30 cellular contexts compared by ENCODE assay signal in the genomic region with DNA sequence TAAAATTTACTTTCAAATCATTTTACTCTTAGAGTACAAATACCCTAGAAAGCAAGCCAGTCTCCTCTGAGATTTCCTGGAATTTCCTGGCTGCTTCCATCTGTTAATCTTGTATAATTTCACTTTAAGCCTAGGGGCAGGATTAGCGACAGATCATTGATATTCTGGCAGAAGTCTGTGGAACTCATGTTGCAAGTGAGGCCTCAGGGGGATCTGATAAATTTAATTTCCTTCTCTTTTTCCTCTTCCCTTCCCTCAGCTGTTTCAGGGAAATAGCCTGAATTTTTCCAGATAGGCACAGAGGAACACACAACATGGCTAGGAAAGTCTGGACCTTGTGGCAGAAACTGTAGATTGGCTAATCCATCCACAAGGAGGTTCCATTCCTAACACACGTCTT. TPM values are rescaled to one million over a fixed set of nuclear protein-coding genes. Genes with fewer than 3 reads are reported as not detected.
"Had no signal": no experiment of that assay in that cellular context is flagged by ENCODE, and none has a peak within 500 bp of the region (broad histone marks: within the 10 kb centered on the region; RNA-seq: fewer than 3 reads in every experiment).

No MANE protein-coding gene starts in this region.

- H3K79me2 ChIP-seq: hepatocyte, parathyroid adenoma had no signal

- ATAC-seq: mucosa of descending colon; naive thymus-derived CD4-positive, alpha-beta T cell; psoas muscle; right lobe of liver; stimulated activated naive B cell treated with anti-CD40 and anti-IgM and Interleukin-4, amounts not matched to agents 10 μg/mL and 1 μg/mL and 100 μg/mL, for 72 hours; stimulated activated naive CD8-positive, alpha-beta T cell treated with anti-CD3 and anti-CD28 coated beads, Interleukin-15, Interleukin-2, amounts not matched to agents 100 U/mL and 50 U/mL, for 24 hours had no signal

- H3K4me2 ChIP-seq: hepatocyte had no signal

- H3K36me3 ChIP-seq: left ventricle myocardium inferior, right lobe of liver, suprapubic skin, thoracic aorta, tibial artery, uterus had no signal

- DNase-seq: islet precursor cell; left ventricle myocardium inferior; midbrain; mucosa of descending colon; naive thymus-derived CD4-positive, alpha-beta T cell; nucleus accumbens; psoas muscle; right lobe of liver; stimulated activated CD4-positive, alpha-beta T cell treated with anti-CD3 and anti-CD28 coated beads, Interleukin-12 subunit alpha, Interleukin-12 subunit beta, amount 100 ng/mL, for 4 hours; stimulated activated CD4-positive, alpha-beta T cell treated with anti-CD3 and anti-CD28 coated beads, Interleukin-15, amount 100 ng/mL, for 24 hours; stimulated activated CD4-positive, alpha-beta T cell treated with anti-CD3 and anti-CD28 coated beads, Interleukin-2, amount 100 ng/mL, for 24 hours; stimulated activated CD4-positive, alpha-beta T cell treated with anti-CD3 and anti-CD28 coated beads, Interleukin-4, amount 100 ng/mL, for 1 hour; stimulated activated naive B cell treated with anti-CD40 and anti-IgM and Interleukin-4, amounts not matched to agents 10 μg/mL and 1 μg/mL and 100 μg/mL, for 72 hours; stimulated activated naive CD8-positive, alpha-beta T cell treated with anti-CD3 and anti-CD28 coated beads, Interleukin-15, Interleukin-2, amounts not matched to agents 100 U/mL and 50 U/mL, for 24 hours; tibial artery; uterus had no signal

- H3K27ac ChIP-seq: hepatocyte, left ventricle myocardium inferior, parathyroid adenoma, psoas muscle, right lobe of liver, skin epidermis, suprapubic skin, thoracic aorta, tibial artery, uterus had no signal

- H3K4me3 ChIP-seq: hepatocyte, left ventricle myocardium inferior, lung, mucosa of descending colon, psoas muscle, right lobe of liver, skin epidermis, suprapubic skin, thoracic aorta, tibial artery, uterus had no signal

- H2AFZ ChIP-seq: hepatocyte, parathyroid adenoma had no signal

- H3K27me3 ChIP-seq: hepatocyte, right lobe of liver, suprapubic skin, uterus had no signal

- H3K9me3 ChIP-seq: left ventricle myocardium inferior, mucosa of descending colon, psoas muscle, right lobe of liver, suprapubic skin, thoracic aorta, tibial artery, uterus had no signal

- H3K4me1 ChIP-seq: psoas muscle, right lobe of liver, uterus had no signal

- H3K9ac ChIP-seq: parathyroid adenoma had no signal

RNA-seq across cellular contexts. Expression of a gene that starts 5.9 kb away (rescaled TPM):
- total RNA-seq: left ventricle myocardium inferior; mesenteric fat pad; myocyte; naive thymus-derived CD4-positive, alpha-beta T cell; neural crest cell; osteocyte; posterior vena cava had no signal
- polyA plus RNA-seq: naive thymus-derived CD4-positive, alpha-beta T cell had no signal

RNA-seq across cellular contexts. Expression of a gene that starts 21.2 kb away (rescaled TPM):
- total RNA-seq: kidney epithelial cell, left ventricle myocardium inferior, neural crest cell, osteocyte, posterior vena cava had no signal
- polyA plus RNA-seq: naive thymus-derived CD4-positive, alpha-beta T cell had no signal

RNA-seq across cellular contexts. Expression of a gene that starts 25.4 kb away (rescaled TPM):
- total RNA-seq: kidney epithelial cell; left ventricle myocardium inferior; lung; mesenteric fat pad; myocyte; naive thymus-derived CD4-positive, alpha-beta T cell; neural crest cell; osteocyte; posterior vena cava; subcutaneous adipose tissue; thoracic aorta had no signal
- polyA plus RNA-seq: naive thymus-derived CD4-positive, alpha-beta T cell had no signal

RNA-seq across cellular contexts. Expression of a gene that starts 47.0 kb away (rescaled TPM):
- total RNA-seq: hepatocyte; kidney epithelial cell; left ventricle myocardium inferior; mesenteric fat pad; mucosa of descending colon; myocyte; naive thymus-derived CD4-positive, alpha-beta T cell; neural crest cell; osteocyte; posterior vena cava; subcutaneous adipose tissue; uterus had no signal
- polyA plus RNA-seq: naive thymus-derived CD4-positive, alpha-beta T cell had no signal

RNA-seq across cellular contexts. Expression of a gene that starts 54.0 kb away (rescaled TPM):
- total RNA-seq: hepatocyte; kidney epithelial cell; left ventricle myocardium inferior; lung; mesenteric fat pad; mucosa of descending colon; myocyte; naive thymus-derived CD4-positive, alpha-beta T cell; neural crest cell; osteocyte; posterior vena cava; psoas muscle; right lobe of liver; subcutaneous adipose tissue; thoracic aorta; ureter; uterus had no signal
- polyA plus RNA-seq: hepatocyte; lung; naive thymus-derived CD4-positive, alpha-beta T cell; psoas muscle had no signal
